In genomic region chr7:110061387-110061786, GRCh38 we compare ENCODE assay signal across 22 cellular contexts.
A peak's percentile ranks its signal among the peaks of the same experiment; 100 is the strongest.
DNase-seq lines count a peak whose midpoint lies in the region; ATAC-seq, FAIRE-seq and TF ChIP-seq lines count a peak whose summit lies in the region.
"Had no signal": no experiment of that assay in that cellular context is flagged by ENCODE, and none has a peak within 500 bp of the region (broad histone marks: within the 10 kb centered on the region; RNA-seq: fewer than 3 reads in every experiment).

No MANE protein-coding gene starts in this region.

- no peak overlapping the region for H3K27ac Mint-ChIP-seq in HFFc6
- H3K27ac Mint-ChIP-seq: activated CD4-positive, alpha-beta T cell treated with anti-CD3 and anti-CD28 coated beads for 36 hours; mesothelial cell of epicardium; naive thymus-derived CD4-positive, alpha-beta T cell had no signal

- H4K8ac ChIP-seq in trophoblast cell (ENCODE audit: low read depth, low read length): no peak overlapping the region

- no peak for FAIRE-seq in GM12891 (lab: Jason Lieb, UNC)
- no peak for FAIRE-seq in urothelium cell line (lab: Jason Lieb, UNC)
- FAIRE-seq: endothelial cell of umbilical vein, islet of Langerhans had no signal

- no peak overlapping the region for H3K14ac ChIP-seq in trophoblast cell (ENCODE audit: low read length)

- no peaks in the 10 kb centered on the region for H3K9me3 ChIP-seq in trophoblast cell (ENCODE audit: insufficient read depth, low read depth, low read length)
- H3K9me3 ChIP-seq: BLaER1, upper lobe of left lung had no signal

- no peak overlapping the region for H4K91ac ChIP-seq in trophoblast cell (ENCODE audit: low read depth, low read length)

- no peak overlapping the region for H3K4me3 Mint-ChIP-seq in HFFc6
- H3K4me3 Mint-ChIP-seq: activated CD4-positive, alpha-beta T cell treated with anti-CD3 and anti-CD28 coated beads for 36 hours; activated T-cell treated with anti-CD3 and anti-CD28 coated beads, Interleukin-2, amount 50 U/mL, for 4 hours; mesothelial cell of epicardium; naive thymus-derived CD4-positive, alpha-beta T cell had no signal

- no peak overlapping the region for H3K4me3 ChIP-seq in trophoblast cell (ENCODE audit: low read depth, low read length)
- H3K4me3 ChIP-seq: BLaER1, dorsolateral prefrontal cortex, upper lobe of left lung had no signal

- no peaks in the 10 kb centered on the region for H3K79me2 ChIP-seq in trophoblast cell (ENCODE audit: control insufficient read depth, insufficient read depth, low read length, poor library complexity)

- no peak overlapping the region for H3K18ac ChIP-seq in trophoblast cell (ENCODE audit: low read length)

- no peak for TF ChIP-seq CTCF in HFFc6 (IDR thresholded peaks at IDR 0.05)

- H3K27me3 ChIP-seq in trophoblast cell (ENCODE audit: insufficient read depth, low read length): no peaks in the 10 kb centered on the region
- H3K27me3 ChIP-seq: BLaER1, dorsolateral prefrontal cortex, upper lobe of left lung had no signal

- no peak overlapping the region for H3K23ac ChIP-seq in trophoblast cell (ENCODE audit: low read length)

- H2AK5ac ChIP-seq in trophoblast cell (ENCODE audit: low read length): no peak overlapping the region

- TF ChIP-seq POLR2A in GM12891 (IDR thresholded peaks at IDR 0.05; ENCODE audit: low read depth, low read length): no peak

- no peaks in the 10 kb centered on the region for H3K4me1 Mint-ChIP-seq in HFFc6 (ENCODE audit: low read depth)
- H3K4me1 Mint-ChIP-seq: activated CD4-positive, alpha-beta T cell treated with anti-CD3 and anti-CD28 coated beads for 36 hours; mesothelial cell of epicardium; naive thymus-derived CD4-positive, alpha-beta T cell had no signal

- H3K9me3 Mint-ChIP-seq in HFFc6: no peaks in the 10 kb centered on the region
- H3K9me3 Mint-ChIP-seq: activated T-cell treated with anti-CD3 and anti-CD28 coated beads, Interleukin-2, amount 50 U/mL, for 4 hours; mesothelial cell of epicardium had no signal

- H2BK120ac ChIP-seq in trophoblast cell (ENCODE audit: insufficient read depth, low read length, poor library complexity): no peak overlapping the region

- H3K4me2 ChIP-seq in trophoblast cell (ENCODE audit: low read length): no peak overlapping the region
- H3K4me2 ChIP-seq: BLaER1 had no signal

- DNase-seq in GM12891 (ENCODE audit: insufficient read length, low spot score) (no peak), MV-4-11 (lab: John Stamatoyannopoulos, UW) (peak; percentile 56), HuH-7 (ENCODE audit: low spot score) (no peak), urothelium cell line (ENCODE audit: low spot score) (no peak), HFFc6 (no peak), trophoblast cell (no peak)
- DNase-seq: activated CD4-positive, alpha-beta T cell treated with anti-CD3 and anti-CD28 coated beads for 36 hours; activated T-cell treated with anti-CD3 and anti-CD28 coated beads, Interleukin-2, amount 50 U/mL, for 4 hours; DMS79; dorsolateral prefrontal cortex; left ventricle myocardium superior; naive thymus-derived CD4-positive, alpha-beta T cell; NCI-H187 treated with DMSO at 0.1 percent for 48 hours; NCI-H526; nucleus accumbens; upper lobe of left lung had no signal

- H3K9ac ChIP-seq in trophoblast cell (ENCODE audit: low read length): no peak overlapping the region
- H3K9ac ChIP-seq: BLaER1 had no signal

- H3K27me3 Mint-ChIP-seq in HFFc6 (ENCODE audit: insufficient read depth): no peaks in the 10 kb centered on the region; the same call in 1 of the 2 replicates
- H3K27me3 Mint-ChIP-seq: activated CD4-positive, alpha-beta T cell treated with anti-CD3 and anti-CD28 coated beads for 36 hours had no signal

- no peaks in the 10 kb centered on the region for H3K36me3 ChIP-seq in trophoblast cell (ENCODE audit: control insufficient read depth in 1 of 2, insufficient read depth in 2 of 2, low read length in 2 of 2)
- H3K36me3 ChIP-seq: BLaER1, upper lobe of left lung had no signal

- ATAC-seq in GM19324 (IDR thresholded peaks at IDR 0.05; ENCODE audit: low FRiP score, unreplicated experiment) (peak; percentile 72), HG02885 (IDR thresholded peaks at IDR 0.05; ENCODE audit: poor library complexity, unreplicated experiment) (peak; percentile 82)
- ATAC-seq: activated CD4-positive, alpha-beta T cell treated with anti-CD3 and anti-CD28 coated beads for 36 hours; activated T-cell treated with anti-CD3 and anti-CD28 coated beads, Interleukin-2, amount 50 U/mL, for 4 hours; left ventricle myocardium superior; naive thymus-derived CD4-positive, alpha-beta T cell had no signal

- no peak overlapping the region for H3K27ac ChIP-seq in trophoblast cell (ENCODE audit: low read depth, low read length)
- H3K27ac ChIP-seq: BLaER1, dorsolateral prefrontal cortex, upper lobe of left lung had no signal

- H3K4me1 ChIP-seq in trophoblast cell (ENCODE audit: control insufficient read depth in 1 of 2, insufficient read depth in 2 of 2, low read length in 2 of 2): no peaks in the 10 kb centered on the region
- H3K4me1 ChIP-seq: BLaER1, upper lobe of left lung had no signal

- H2BK12ac ChIP-seq in trophoblast cell (ENCODE audit: low read length): no peak overlapping the region

- no peak overlapping the region for H3K4ac ChIP-seq in trophoblast cell (ENCODE audit: low read depth, low read length)

- no peak overlapping the region for H2BK5ac ChIP-seq in trophoblast cell (ENCODE audit: low read depth, low read length, poor library complexity)

- H2AFZ ChIP-seq in trophoblast cell (ENCODE audit: insufficient read depth, low read length, poor library complexity): no peak overlapping the region

- H4K12ac ChIP-seq in trophoblast cell (ENCODE audit: low read depth, low read length): no peak overlapping the region

- no peaks in the 10 kb centered on the region for H3K79me1 ChIP-seq in trophoblast cell (ENCODE audit: low read length)

- no CpG with 5 or more reads among the region's 2 CpGs for WGBS in trophoblast cell (ENCODE audit: extremely low coverage, insufficient coverage, insufficient read length)

- no peaks in the 10 kb centered on the region for H3K36me3 Mint-ChIP-seq in HFFc6 (ENCODE audit: low read depth)
- H3K36me3 Mint-ChIP-seq: mesothelial cell of epicardium; naive thymus-derived CD4-positive, alpha-beta T cell had no signal

TF ChIP-seq in GM12891, 5 proteins besides CTCF, POLR2A, EP300 and RAD21:
- TF ChIP-seq SPI1 (IDR thresholded peaks at IDR 0.05; ENCODE audit: low read depth, low read length) (peak; percentile 94), PAX5 (IDR thresholded peaks at IDR 0.05; ENCODE audit: insufficient read depth, low read length, severe bottlenecking) (no peak)
